8 cellular contexts compared by ENCODE assay signal in the genomic region with DNA sequence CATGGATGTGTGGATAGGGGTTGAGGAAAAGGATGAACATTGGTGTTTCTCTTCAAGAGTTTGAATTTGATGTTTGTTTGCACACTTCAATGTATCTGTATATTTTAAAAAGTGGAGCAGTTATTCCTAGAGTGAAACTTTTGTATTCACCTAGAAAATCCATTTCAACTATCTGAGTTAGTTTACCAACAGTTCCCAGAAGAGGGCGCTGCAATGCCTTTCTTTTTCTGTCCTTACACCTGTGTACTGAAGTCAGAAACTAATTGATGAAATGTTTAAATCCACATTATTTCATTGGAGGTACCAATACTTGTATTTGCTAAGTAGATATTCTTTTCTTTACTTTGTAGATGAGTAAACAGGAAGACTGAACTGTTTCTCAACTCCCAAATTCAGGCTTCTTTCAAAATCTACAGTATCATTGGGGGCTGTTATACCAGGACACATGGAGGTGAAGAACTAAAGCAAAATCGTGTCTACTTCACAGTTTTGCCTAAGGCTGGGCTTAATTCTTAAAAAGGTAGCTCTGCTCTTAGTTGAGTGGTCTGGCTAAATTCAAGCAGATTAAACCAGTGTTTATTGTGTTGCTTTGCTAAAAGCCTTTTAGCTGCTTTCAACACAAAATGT. TPM values are rescaled to one million over a fixed set of nuclear protein-coding genes. Genes with fewer than 3 reads are reported as not detected.
DNase-seq lines count a peak whose midpoint lies in the region; ATAC-seq and TF ChIP-seq lines count a peak whose summit lies in the region.

No MANE protein-coding gene starts in this region.

- 30 to 40% methylated on average over 2 of the region's 2 CpGs for WGBS in heart right ventricle, 2 donors

- no peaks in the 10 kb centered on the region for H3K27me3 ChIP-seq in heart right ventricle

- no peak overlapping the region for H3K27ac ChIP-seq in heart right ventricle

- no peaks in the 10 kb centered on the region for H3K36me3 ChIP-seq in heart right ventricle

- intact Hi-C loops in heart right ventricle (cut with DNase I), result loop anchor here in 6 of 10 donors (1.0 to 5.0 kb wide), 3 partner anchors 73 to 75 kb away; no protein-coding TSS in a partner anchor

- peak; percentile 44 to 82 (median 78) for TF ChIP-seq CTCF in heart right ventricle (IDR thresholded peaks at IDR 0.05)

- peaks cover 0 to 35% (median 0%) of the 10 kb centered on the region in 9 donors for H3K4me1 ChIP-seq in heart right ventricle

- no peak overlapping the region for H3K4me3 ChIP-seq in heart right ventricle

- no peaks in the 10 kb centered on the region for H3K9me3 ChIP-seq in heart right ventricle

- ATAC-seq in HG02763 (IDR thresholded peaks at IDR 0.05; ENCODE audit: unreplicated experiment), result peak; percentile 67
- peak in 3 of 8 donors; percentile 39 to 62 (median 59) for ATAC-seq in heart right ventricle
- ATAC-seq in GM21723 (IDR thresholded peaks at IDR 0.05; ENCODE audit: unreplicated experiment), result no peak

- DNase-seq in DMS53 treated with DMSO at 0.1 percent for 48 hours (lab: John Stamatoyannopoulos, UW; ENCODE audit: unreplicated experiment), result peak; percentile 57
- peak; percentile 40 for DNase-seq in RPMI7951 (ENCODE audit: low read depth)
- peak; percentile 47 for DNase-seq in activated effector memory CD4-positive, alpha-beta T cell treated with Interleukin-2 at 50 U/mL for 16 hours
- peak in 1 of 2 donors; percentile 64 for DNase-seq in heart right ventricle
- peak; percentile 84 for DNase-seq in stimulated activated CD4-positive, alpha-beta T cell treated with anti-CD3 and anti-CD28 coated beads, Interleukin-15, amount 100 ng/mL, for 24 hours
- DNase-seq in DMS114 treated with DMSO at 0.1 percent for 48 hours (lab: John Stamatoyannopoulos, UW; ENCODE audit: unreplicated experiment), result no peak

RNA-seq across cellular contexts. Expression of a gene that starts 26.6 kb away (rescaled TPM):
- not detected in 2 replicates for total RNA-seq in RPMI7951 (2014; rRNA removed; shearing (Covaris generic))
- 1 to 10 TPM in 1 of 10 donors, under 1 TPM in 6, not detected in 3; 0.16 to 1.4 (median 0.19) TPM for total RNA-seq in heart right ventricle
- under 1 TPM; 0.16 to 0.44 TPM for polyA plus RNA-seq in heart right ventricle

RNA-seq across cellular contexts. Expression of a gene that starts 35.2 kb away (rescaled TPM):
- total RNA-seq in RPMI7951 (2014; rRNA removed; shearing (Covaris generic)), result 2.8 and 3.4 TPM in 2 replicates
- 1 to 10 TPM; 1.6 to 9.5 (median 3.2) TPM for total RNA-seq in heart right ventricle
- polyA plus RNA-seq in heart right ventricle, result 10 to 100 TPM in 1 of 2 donors, 1 to 10 TPM in 1; 1.2 to 15.6 TPM
